In the genomic region with DNA sequence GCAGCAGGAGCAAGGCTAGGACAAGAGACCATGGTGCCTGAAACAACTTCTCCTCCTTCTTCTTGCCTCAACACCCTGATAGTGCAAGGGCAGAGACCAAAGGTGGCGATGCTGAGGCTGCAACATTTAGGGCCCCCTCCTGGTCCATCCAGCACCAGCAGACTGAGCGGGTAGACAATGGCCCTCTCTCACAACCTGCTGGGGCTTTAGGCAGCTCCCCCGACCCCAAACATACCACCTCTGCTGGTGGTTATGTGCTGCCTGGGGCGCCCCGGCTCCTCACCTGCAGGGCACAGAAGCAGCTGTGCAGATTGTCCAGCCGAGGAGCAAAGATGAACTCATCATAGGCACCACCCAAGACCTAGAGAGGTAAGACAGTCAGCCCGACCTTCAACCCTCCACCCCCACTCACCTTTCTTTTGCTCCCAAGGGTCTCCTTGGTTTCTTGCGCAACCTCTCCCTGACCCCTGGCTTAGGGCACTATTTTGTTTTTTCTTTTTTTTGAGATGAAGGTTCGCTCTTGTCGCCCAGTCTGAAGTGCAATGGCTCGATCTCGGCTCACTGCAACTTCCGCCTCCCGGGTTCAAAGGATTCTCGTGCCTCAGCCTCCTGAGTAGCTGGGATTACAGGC, we compare ENCODE assay signal across 16 cellular contexts. TPM values are rescaled to one million over a fixed set of nuclear protein-coding genes. Genes with fewer than 3 reads are reported as not detected.
DNase-seq lines count a peak whose midpoint lies in the region; ATAC-seq, FAIRE-seq and TF ChIP-seq lines count a peak whose summit lies in the region.
"Had no signal": no experiment of that assay in that cellular context is flagged by ENCODE, and none has a peak within 500 bp of the region (broad histone marks: within the 10 kb centered on the region; RNA-seq: fewer than 3 reads in every experiment).

No MANE protein-coding gene starts in this region.

- H4K20me1 ChIP-seq in IMR-90 (ENCODE audit: insufficient read depth, low read length): no peaks in the 10 kb centered on the region
- H4K20me1 ChIP-seq in K562 (replicated peaks; ENCODE audit: control insufficient read depth, insufficient read depth, low read length): no peaks in the 10 kb centered on the region

- H3K36me3 Mint-ChIP-seq in neural crest cell (ENCODE audit: low read depth): peaks cover 9% of the 10 kb centered on the region

- H3K4me3 Mint-ChIP-seq in neural crest cell: peak overlapping the region; percentile 65

- H3K9ac ChIP-seq in IMR-90 (ENCODE audit: low read depth, low read length): no peak overlapping the region
- no peak overlapping the region for H3K9ac ChIP-seq in K562 (ENCODE audit: insufficient read depth in 1 of 2, low read depth in 2 of 2, low read length in 2 of 2)
- H3K9ac ChIP-seq: GM23248 had no signal

- peak overlapping the region; percentile 53; the same call in 1 of the 2 replicates for H3K27ac ChIP-seq in IMR-90 (ENCODE audit: insufficient read depth, low read length)
- no peak overlapping the region for H3K27ac ChIP-seq in K562 (ENCODE audit: extremely low read depth, low read depth, low read length)
- H3K27ac ChIP-seq: GM23248 had no signal

- WGBS in IMR-90 (ENCODE audit: extremely low coverage in 2 of 2, insufficient read length in 1 of 2), 2 experiments: no CpG with 5 or more reads among the region's 15 CpGs
- WGBS in K562 (ENCODE audit: insufficient coverage, low coverage, missing lambda C conversion rate): 86% methylated on average over 8 of the region's 15 CpGs

- dilution Hi-C loops in IMR-90 (cut with HindIII; ENCODE audit: low sequenced_read_pairs, unreplicated experiment): no loop called here

- H3K4ac ChIP-seq in IMR-90 (ENCODE audit: low read depth, low read length): no peak overlapping the region

- H3K9me1 ChIP-seq in IMR-90 (ENCODE audit: insufficient read depth, low read length): peaks cover 14% of the 10 kb centered on the region
- peaks cover 8% of the 10 kb centered on the region for H3K9me1 ChIP-seq in K562 (ENCODE audit: control insufficient read depth, insufficient read depth, low read length)

- no peak for FAIRE-seq in K562 (lab: Jason Lieb, UNC)

- DNase-seq in D341Med (ENCODE audit: low spot score) (peak; percentile 2), IMR-90 (no peak), K562 (ENCODE audit: extremely low read depth in 1 of 4, low spot score in 3 of 4) (no peak), neural crest cell (ENCODE audit: low read depth, low spot score) (no peak), Ammon's horn (ENCODE audit: low spot score) (no peak)
- no peak for DNase-seq in central memory CD4-positive, alpha-beta T cell
- DNase-seq: BE2C; CD8-positive, alpha-beta T cell; DMS 273 treated with DMSO at 0.1 percent for 48 hours; GM23248; NCI-H1092 treated with DMSO at 0.1 percent for 48 hours; NCI-H1694 treated with DMSO at 0.1 percent for 48 hours; NCI-H446 had no signal

- TF ChIP-seq POLR2A in IMR-90 (IDR thresholded peaks at IDR 0.05; ENCODE audit: low read depth, low read length) (no peak), K562 (conservative IDR thresholded peaks at IDR 0.05) (no peak)

- in situ Hi-C loops in IMR-90 (cut with MboI; ENCODE audit: low sequenced_read_pairs) (no loop called here), K562 (cut with MboI) (no loop called here)

- H3K9me3 Mint-ChIP-seq in neural crest cell: no peaks in the 10 kb centered on the region
- H3K9me3 Mint-ChIP-seq: CD8-positive, alpha-beta T cell; IgD-negative memory B cell had no signal

- no peak for TF ChIP-seq RAD21 in IMR-90 (IDR thresholded peaks at IDR 0.05; ENCODE audit: low read length)
- no peak for TF ChIP-seq RAD21 in K562 (CRISPR knock-in tag; conservative IDR thresholded peaks at IDR 0.05 in 1 of 2, IDR thresholded peaks at IDR 0.05 in 1 of 2)

- POLR2A ChIA-PET in IMR-90 (lab: Charles Lee; ENCODE audit: unreplicated experiment): no interaction called here
- POLR2A ChIA-PET in K562 (lab: Yijun Ruan, JAX): no interaction called here

- peaks cover 10% of the 10 kb centered on the region for H3K79me2 ChIP-seq in K562 (ENCODE audit: control insufficient read depth, insufficient read depth, low read length)

- H3K4me1 ChIP-seq in IMR-90 (ENCODE audit: control insufficient read depth, insufficient read depth, low read length): peaks cover 28% of the 10 kb centered on the region
- peaks cover 13 to 37% of the 10 kb centered on the region in 2 experiments; a peak in 4 of 5 replicates for H3K4me1 ChIP-seq in K562 (replicated peaks in 1 of 2; ENCODE audit: control insufficient read depth in 2 of 2, insufficient read depth in 2 of 2, low read length in 2 of 2)
- H3K4me1 ChIP-seq: BE2C had no signal

- no peak overlapping the region for H3K27ac Mint-ChIP-seq in neural crest cell (ENCODE audit: unreplicated experiment)
- H3K27ac Mint-ChIP-seq: CD8-positive, alpha-beta T cell had no signal

- H3K4me3 ChIP-seq in IMR-90 (ENCODE audit: insufficient read depth, low read depth, low read length) (no peak overlapping the region), K562 (no peak overlapping the region)
- H3K4me3 ChIP-seq: GM23248 had no signal

- H2AFZ ChIP-seq in IMR-90 (replicated peaks; ENCODE audit: low read length, poor library complexity) (no peak overlapping the region), K562 (ENCODE audit: low read depth, low read length) (no peak overlapping the region)
- H2AFZ ChIP-seq: GM23248 had no signal

- H4K5ac ChIP-seq in IMR-90 (ENCODE audit: low read depth, low read length): no peak overlapping the region

- peaks cover 50% of the 10 kb centered on the region for H3K36me3 ChIP-seq in IMR-90 (ENCODE audit: control insufficient read depth, insufficient read depth, low read length)
- peaks cover 62% of the 10 kb centered on the region; the same call in 2 of the 3 replicates for H3K36me3 ChIP-seq in K562 (ENCODE audit: control insufficient read depth, insufficient read depth, low read length)

- H4K91ac ChIP-seq in IMR-90 (ENCODE audit: insufficient read depth, low read depth, low read length): no peak overlapping the region

- H3K14ac ChIP-seq in IMR-90 (replicated peaks; ENCODE audit: low read depth, low read length): no peak overlapping the region

- no peak for TF ChIP-seq EP300 in K562 (IDR thresholded peaks at IDR 0.05; ENCODE audit: low read length)

- no TSS peak for BruUV-seq in IMR-90 (replicated peaks; lab: Mats Ljungman, UMichigan)
- BruUV-seq in K562 (replicated peaks; lab: Mats Ljungman, UMichigan): no TSS peak

- CTCF ChIA-PET in IMR-90 (lab: Yijun Ruan, JAX) (no interaction called here), K562 (lab: Yijun Ruan, JAX; ENCODE audit: low intra/inter-chr PET ratio) (no interaction called here)

- peaks cover 15 to 22% of the 10 kb centered on the region in 2 experiments for H3K79me1 ChIP-seq in IMR-90 (ENCODE audit: low read depth in 1 of 2, low read length in 2 of 2)

- no peak for ATAC-seq in IMR-90 (ENCODE audit: low read depth)
- no peak for ATAC-seq in K562
- no peak for ATAC-seq in HG03457 (IDR thresholded peaks at IDR 0.05; ENCODE audit: unreplicated experiment)
- ATAC-seq: CD8-positive, alpha-beta T cell had no signal

- H2AK5ac ChIP-seq in IMR-90 (ENCODE audit: low read depth, low read length): no peak overlapping the region

- peaks cover 14% of the 10 kb centered on the region for H3K4me1 Mint-ChIP-seq in neural crest cell

- no peak overlapping the region for H2BK120ac ChIP-seq in IMR-90 (ENCODE audit: low read depth, low read length)

- H3K18ac ChIP-seq in IMR-90 (ENCODE audit: low read depth, low read length): no peak overlapping the region; the same call in 1 of the 2 replicates

- H4K8ac ChIP-seq in IMR-90 (ENCODE audit: low read depth in 2 of 2, low read length in 2 of 2): no peak overlapping the region

- H3K9me3 ChIP-seq in IMR-90 (ENCODE audit: control insufficient read depth, insufficient read depth, low read length) (no peaks in the 10 kb centered on the region), K562 (replicated peaks; ENCODE audit: control insufficient read depth, insufficient read depth, low read depth, low read length) (no peaks in the 10 kb centered on the region)
- H3K9me3 ChIP-seq: BE2C had no signal

- intact Hi-C loops in IMR-90 (cut with micrococcal nuclease) (no loop called here), K562 (cut with micrococcal nuclease) (no loop called here)

- no peaks in the 10 kb centered on the region for H3K27me3 ChIP-seq in IMR-90 (ENCODE audit: control insufficient read depth, insufficient read depth, low read length)
- H3K27me3 ChIP-seq in K562 (ENCODE audit: control insufficient read depth in 2 of 2, insufficient read depth in 2 of 2, low read length in 2 of 2): no peaks in the 10 kb centered on the region
- H3K27me3 ChIP-seq: BE2C had no signal

- no peak overlapping the region for H2AK9ac ChIP-seq in IMR-90 (replicated peaks; ENCODE audit: low read depth, low read length, poor library complexity)

- no peak overlapping the region for H3K23ac ChIP-seq in IMR-90 (ENCODE audit: low read depth, low read length)

- TF ChIP-seq CTCF in IMR-90 (conservative IDR thresholded peaks at IDR 0.05; ENCODE audit: low read depth, low read length) (no peak), K562 (IDR thresholded peaks at IDR 0.05 in 2 of 3, conservative IDR thresholded peaks at IDR 0.05 in 1 of 3; ENCODE audit: insufficient read depth in 2 of 3, low read depth in 1 of 3, low read length in 3 of 3) (peak; percentile 6 to 36 (median 9); a peak in 1 of 6 replicates), neural crest cell (conservative IDR thresholded peaks at IDR 0.05) (no peak)

- no peak overlapping the region for H2BK20ac ChIP-seq in IMR-90 (ENCODE audit: low read depth, low read length)

- no peak overlapping the region for H2BK5ac ChIP-seq in IMR-90 (ENCODE audit: low read depth, low read length, poor library complexity, severe bottlenecking)

- H3K27me3 Mint-ChIP-seq in neural crest cell (ENCODE audit: low read depth): no peaks in the 10 kb centered on the region
- H3K27me3 Mint-ChIP-seq: IgD-negative memory B cell had no signal

- no peak overlapping the region for H2BK15ac ChIP-seq in IMR-90 (ENCODE audit: low read depth, low read length)

- H3K56ac ChIP-seq in IMR-90 (ENCODE audit: extremely low read depth, insufficient read depth, low read length): no peak overlapping the region

- H3K4me2 ChIP-seq in IMR-90 (ENCODE audit: low read depth, low read length) (no peak overlapping the region), K562 (ENCODE audit: insufficient read depth, low read length) (no peak overlapping the region)

RNA-seq across cellular contexts. Expression of a gene that starts 3.5 kb away (rescaled TPM):
- total RNA-seq in IMR-90 (2012; rRNA removed) (74.7 and 89.4 TPM in 2 replicates), K562 (2014; rRNA removed) (37.5 and 62.2 TPM in 2 replicates), K562 (2014; rRNA removed; fragmentation: Illumina TruSeq; extraction: Trizol) (28.3 and 38.1 TPM in 2 replicates), K562 (2015; rRNA removed; fragmentation: Illumina TruSeq; extraction: Trizol) (44.0 and 45.5 TPM in 2 replicates), K562 (2021) (71.4 and 74.8 TPM in 2 replicates), neural crest cell (36.9 and 39.5 TPM in 2 replicates)
- polyA plus RNA-seq in IMR-90 (2012; rRNA removed) (74.2 and 75.1 TPM in 2 replicates), K562 (2011; rRNA removed) (52.5 and 66.6 TPM in 2 replicates), K562 (2014; fragmentation: Illumina TruSeq; extraction: Trizol) (45.2 and 68.1 TPM in 2 replicates), K562 (2014; fragmentation: Nextera tagmentation; extraction: Ambion mirVana) (10 to 100 TPM; 34.6 to 53.2 TPM), K562 (2014; rRNA removed) (61.3 and 70.4 TPM in 2 replicates)
- polyA plus RNA-seq in IMR-90 (2012; cell fraction: cytosol; rRNA removed): 40.9 and 81.3 TPM in 2 replicates
- 134 and 230 TPM in 2 replicates for polyA plus RNA-seq in IMR-90 (2012; cell fraction: nucleus; rRNA removed; ENCODE audit: low replicate concordance)
- total RNA-seq in K562 (2011; cell fraction: chromatin; rRNA removed; ENCODE audit: low replicate concordance): 68.2 and 175 TPM in 2 replicates
- total RNA-seq in K562 (2011; cell fraction: nucleolus; rRNA removed): 98.4 and 99.9 TPM in 2 replicates
- total RNA-seq in K562 (2011; cell fraction: nucleoplasm; rRNA removed): 71.9 and 73.9 TPM in 2 replicates
- polyA plus RNA-seq in K562 (2011; cell fraction: cytosol; rRNA removed): 71.9 and 131 TPM in 2 replicates
- 108 and 164 TPM in 2 replicates for polyA plus RNA-seq in K562 (2011; cell fraction: nucleus; rRNA removed)
- 78.1 and 85.3 TPM in 2 replicates for polyA plus RNA-seq in K562 (2012)
- polyA minus RNA-seq in K562 (2011; rRNA and poly(A)+ RNA removed): 24.7 and 36.5 TPM in 2 replicates
- 31.6 and 35.3 TPM in 2 replicates for polyA minus RNA-seq in K562 (2011; cell fraction: cytosol; rRNA and poly(A)+ RNA removed)
- 27.1 and 36.2 TPM in 2 replicates for polyA minus RNA-seq in K562 (2011; cell fraction: nucleus; rRNA and poly(A)+ RNA removed)

RNA-seq across cellular contexts. Expression of a gene that starts 34.0 kb away (rescaled TPM):
- total RNA-seq in IMR-90 (2012; rRNA removed) (3.3 and 4.3 TPM in 2 replicates), K562 (2014; rRNA removed) (25.8 and 27.8 TPM in 2 replicates), K562 (2014; rRNA removed; fragmentation: Illumina TruSeq; extraction: Trizol) (12.0 and 18.2 TPM in 2 replicates), K562 (2015; rRNA removed; fragmentation: Illumina TruSeq; extraction: Trizol) (28.3 and 29.1 TPM in 2 replicates), K562 (2021) (17.4 and 21.9 TPM in 2 replicates), neural crest cell (0.28 TPM in 1 of 2 replicates, not detected in the other)
- polyA plus RNA-seq in IMR-90 (2012; rRNA removed) (4.0 and 4.9 TPM in 2 replicates), K562 (2011; rRNA removed) (17.0 and 58.9 TPM in 2 replicates), K562 (2014; fragmentation: Illumina TruSeq; extraction: Trizol) (32.7 and 35.3 TPM in 2 replicates), K562 (2014; fragmentation: Nextera tagmentation; extraction: Ambion mirVana) (1 to 10 TPM; 2.5 to 4.0 TPM), K562 (2014; rRNA removed) (21.2 and 25.1 TPM in 2 replicates)
- 3.4 and 4.1 TPM in 2 replicates for polyA plus RNA-seq in IMR-90 (2012; cell fraction: cytosol; rRNA removed)
- 3.2 TPM in 2 replicates for polyA plus RNA-seq in IMR-90 (2012; cell fraction: nucleus; rRNA removed; ENCODE audit: low replicate concordance)
- total RNA-seq in K562 (2011; cell fraction: chromatin; rRNA removed; ENCODE audit: low replicate concordance): 4.9 and 11.0 TPM in 2 replicates
- total RNA-seq in K562 (2011; cell fraction: nucleolus; rRNA removed): 5.9 and 8.8 TPM in 2 replicates
- total RNA-seq in K562 (2011; cell fraction: nucleoplasm; rRNA removed): 5.4 and 9.5 TPM in 2 replicates
- polyA plus RNA-seq in K562 (2011; cell fraction: cytosol; rRNA removed): 13.4 and 60.3 TPM in 2 replicates
- polyA plus RNA-seq in K562 (2011; cell fraction: nucleus; rRNA removed): 5.3 and 28.7 TPM in 2 replicates
- polyA plus RNA-seq in K562 (2012): 21.4 and 54.5 TPM in 2 replicates
- 8.9 and 64.7 TPM in 2 replicates for polyA minus RNA-seq in K562 (2011; rRNA and poly(A)+ RNA removed)
- polyA minus RNA-seq in K562 (2011; cell fraction: cytosol; rRNA and poly(A)+ RNA removed): 5.5 and 26.3 TPM in 2 replicates
- polyA minus RNA-seq in K562 (2011; cell fraction: nucleus; rRNA and poly(A)+ RNA removed): 3.0 and 5.9 TPM in 2 replicates
- total RNA-seq: CD8-positive, alpha-beta T cell had no signal
- polyA plus RNA-seq: IgD-negative memory B cell had no signal

RNA-seq across cellular contexts. Expression of a gene that starts 50.4 kb away (rescaled TPM):
- 6.8 and 7.8 TPM in 2 replicates for total RNA-seq in IMR-90 (2012; rRNA removed)
- polyA plus RNA-seq in IMR-90 (2012; rRNA removed): 81.6 and 109 TPM in 2 replicates
- 37.7 and 53.1 TPM in 2 replicates for polyA plus RNA-seq in IMR-90 (2012; cell fraction: cytosol; rRNA removed)
- 492 and 808 TPM in 2 replicates for polyA plus RNA-seq in IMR-90 (2012; cell fraction: nucleus; rRNA removed; ENCODE audit: low replicate concordance)
- total RNA-seq in K562 (2011; cell fraction: chromatin; rRNA removed; ENCODE audit: low replicate concordance): 12.1 and 39.1 TPM in 2 replicates
- total RNA-seq in K562 (2011; cell fraction: nucleolus; rRNA removed): 23.0 and 26.8 TPM in 2 replicates
- 15.2 and 19.2 TPM in 2 replicates for total RNA-seq in K562 (2011; cell fraction: nucleoplasm; rRNA removed)
- 3.9 and 6.0 TPM in 2 replicates for total RNA-seq in K562 (2014; rRNA removed)
- 1.3 and 1.5 TPM in 2 replicates for total RNA-seq in K562 (2014; rRNA removed; fragmentation: Illumina TruSeq; extraction: Trizol)
- total RNA-seq in K562 (2015; rRNA removed; fragmentation: Illumina TruSeq; extraction: Trizol): 3.0 and 3.7 TPM in 2 replicates
- 6.0 and 8.7 TPM in 2 replicates for total RNA-seq in K562 (2021)
- polyA plus RNA-seq in K562 (2011; rRNA removed): 6.3 and 6.5 TPM in 2 replicates
- 4.6 and 12.1 TPM in 2 replicates for polyA plus RNA-seq in K562 (2011; cell fraction: cytosol; rRNA removed)
- 24.5 and 70.3 TPM in 2 replicates for polyA plus RNA-seq in K562 (2011; cell fraction: nucleus; rRNA removed)
- 9.4 and 12.8 TPM in 2 replicates for polyA plus RNA-seq in K562 (2012)
- polyA plus RNA-seq in K562 (2014; fragmentation: Illumina TruSeq; extraction: Trizol): 2.4 and 5.5 TPM in 2 replicates
- 1 to 10 TPM in 1 of 2 experiments, under 1 TPM in 1; 0.49 to 1.3 TPM for polyA plus RNA-seq in K562 (2014; fragmentation: Nextera tagmentation; extraction: Ambion mirVana)
- 6.5 and 7.9 TPM in 2 replicates for polyA plus RNA-seq in K562 (2014; rRNA removed)
- 1.5 and 2.0 TPM in 2 replicates for polyA minus RNA-seq in K562 (2011; rRNA and poly(A)+ RNA removed)
- polyA minus RNA-seq in K562 (2011; cell fraction: cytosol; rRNA and poly(A)+ RNA removed): 3.1 and 4.2 TPM in 2 replicates
- polyA minus RNA-seq in K562 (2011; cell fraction: nucleus; rRNA and poly(A)+ RNA removed): 11.8 and 14.0 TPM in 2 replicates
- total RNA-seq in neural crest cell: 13.4 and 17.5 TPM in 2 replicates
- polyA plus RNA-seq: IgD-negative memory B cell had no signal

RNA-seq across cellular contexts. Expression of a gene that starts 51.7 kb away (rescaled TPM):
- total RNA-seq in IMR-90 (2012; rRNA removed): not detected in 2 replicates
- polyA plus RNA-seq in IMR-90 (2012; rRNA removed): not detected in 2 replicates
- polyA plus RNA-seq in IMR-90 (2012; cell fraction: cytosol; rRNA removed): not detected in 2 replicates
- not detected in 2 replicates for polyA plus RNA-seq in IMR-90 (2012; cell fraction: nucleus; rRNA removed; ENCODE audit: low replicate concordance)
- total RNA-seq in K562 (2011; cell fraction: chromatin; rRNA removed; ENCODE audit: low replicate concordance): not detected in 2 replicates
- total RNA-seq in K562 (2011; cell fraction: nucleolus; rRNA removed): not detected in 2 replicates
- total RNA-seq in K562 (2011; cell fraction: nucleoplasm; rRNA removed): not detected in 2 replicates
- not detected in 2 replicates for total RNA-seq in K562 (2014; rRNA removed)
- not detected in 2 replicates for total RNA-seq in K562 (2014; rRNA removed; fragmentation: Illumina TruSeq; extraction: Trizol)
- total RNA-seq in K562 (2015; rRNA removed; fragmentation: Illumina TruSeq; extraction: Trizol): not detected in 2 replicates
- not detected in 2 replicates for total RNA-seq in K562 (2021)
- not detected in 2 replicates for polyA plus RNA-seq in K562 (2011; rRNA removed)
- polyA plus RNA-seq in K562 (2011; cell fraction: cytosol; rRNA removed): not detected in 2 replicates
- polyA plus RNA-seq in K562 (2011; cell fraction: nucleus; rRNA removed): not detected in 2 replicates
- not detected in 2 replicates for polyA plus RNA-seq in K562 (2012)
- polyA plus RNA-seq in K562 (2014; fragmentation: Illumina TruSeq; extraction: Trizol): not detected in 2 replicates
- polyA plus RNA-seq in K562 (2014; fragmentation: Nextera tagmentation; extraction: Ambion mirVana): not detected
- polyA plus RNA-seq in K562 (2014; rRNA removed): not detected in 2 replicates
- not detected in 2 replicates for polyA minus RNA-seq in K562 (2011; rRNA and poly(A)+ RNA removed)
- polyA minus RNA-seq in K562 (2011; cell fraction: cytosol; rRNA and poly(A)+ RNA removed): not detected in 2 replicates
- not detected in 2 replicates for polyA minus RNA-seq in K562 (2011; cell fraction: nucleus; rRNA and poly(A)+ RNA removed)
- not detected in 2 replicates for total RNA-seq in neural crest cell
- total RNA-seq: CD8-positive, alpha-beta T cell; Daoy; GM23248 had no signal
- polyA plus RNA-seq: GM23248, IgD-negative memory B cell had no signal

Comparison
In these comparisons a context has a peak if more than half of its experiments do, and no peak if none do; other contexts are left out.
1. CTCF ChIP-seq: peak in K562 (3 of 3); none in IMR-90 (single experiment) and neural crest cell (single experiment).